In the genomic region with DNA sequence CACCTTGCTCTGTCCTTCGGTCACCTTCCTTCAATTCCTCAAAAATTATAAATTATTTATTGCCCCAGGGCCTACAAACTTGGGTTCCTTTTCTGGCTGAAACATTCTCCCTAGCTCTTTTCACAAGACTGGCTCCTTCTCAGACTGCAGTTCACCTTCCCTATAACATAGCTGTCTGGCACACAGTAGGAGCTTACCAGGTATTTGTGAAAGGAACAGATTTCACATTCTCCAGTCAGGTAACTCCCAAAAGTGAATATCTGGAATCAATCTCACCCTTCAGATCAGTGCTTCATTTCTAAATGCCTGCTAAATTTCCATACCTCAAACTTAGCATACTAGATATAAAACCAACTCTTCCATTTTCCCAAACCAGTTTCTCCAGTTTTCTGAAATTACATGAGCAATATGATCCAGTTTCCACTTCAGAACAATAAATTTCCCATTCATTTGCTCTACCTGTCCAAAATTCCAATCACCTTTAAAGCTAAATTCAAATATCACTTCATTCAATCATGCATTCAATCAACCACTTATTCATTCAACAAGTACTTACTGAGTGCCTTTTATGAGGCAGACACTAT, we compare ENCODE assay signal across 15 cellular contexts. TPM values are rescaled to one million over a fixed set of nuclear protein-coding genes. Genes with fewer than 3 reads are reported as not detected.
DNase-seq lines count a peak whose midpoint lies in the region; ATAC-seq and TF ChIP-seq lines count a peak whose summit lies in the region.
"Had no signal": no experiment of that assay in that cellular context is flagged by ENCODE, and none has a peak within 500 bp of the region (broad histone marks: within the 10 kb centered on the region; RNA-seq: fewer than 3 reads in every experiment).

No MANE protein-coding gene starts in this region.

- no peak overlapping the region for H3K4me3 ChIP-seq in dorsolateral prefrontal cortex
- no peak overlapping the region for H3K4me3 ChIP-seq in thyroid gland (replicated peaks in 1 of 3)

- H3K27me3 ChIP-seq in dorsolateral prefrontal cortex (no peaks in the 10 kb centered on the region), thyroid gland (no peaks in the 10 kb centered on the region)

- no peaks in the 10 kb centered on the region for H3K27me3 Mint-ChIP-seq in activated naive CD8-positive, alpha-beta T cell
- H3K27me3 Mint-ChIP-seq in activated naive CD8-positive, alpha-beta T cell treated with anti-CD3 and anti-CD28 coated beads for 36 hours: no peaks in the 10 kb centered on the region
- H3K27me3 Mint-ChIP-seq: naive B cell had no signal

- H3K27ac ChIP-seq in dorsolateral prefrontal cortex (peak overlapping the region in 33 of 59 donors; percentile 4 to 100 (median 53)), thyroid gland (peak overlapping the region; percentile 37 to 64 (median 45))

- TF ChIP-seq POLR2A in thyroid gland (IDR thresholded peaks at IDR 0.05): no peak

- no peak for ATAC-seq in HG03045 (IDR thresholded peaks at IDR 0.05; ENCODE audit: unreplicated experiment)
- ATAC-seq: Right ventricle myocardium inferior had no signal

- H3K36me3 Mint-ChIP-seq in activated naive CD8-positive, alpha-beta T cell: peaks cover 23% of the 10 kb centered on the region
- peaks cover 17% of the 10 kb centered on the region for H3K36me3 Mint-ChIP-seq in activated naive CD8-positive, alpha-beta T cell treated with anti-CD3 and anti-CD28 coated beads for 36 hours

- H3K9me3 ChIP-seq in thyroid gland: no peaks in the 10 kb centered on the region

- TF ChIP-seq CTCF in dorsolateral prefrontal cortex (IDR thresholded peaks at IDR 0.05 in 54 of 56, conservative IDR thresholded peaks at IDR 0.05 in 2 of 56; ENCODE audit: low read depth in 1 of 56, partially characterized antibody in 56 of 56) (no peak), thyroid gland (IDR thresholded peaks at IDR 0.05) (no peak)

- H3K4me1 ChIP-seq in thyroid gland: peaks cover 48 to 56% of the 10 kb centered on the region in 2 donors

- no peaks in the 10 kb centered on the region for H3K36me3 ChIP-seq in thyroid gland

- DNase-seq in activated naive CD8-positive, alpha-beta T cell treated with anti-CD3 and anti-CD28 coated beads for 36 hours: no peak
- DNase-seq in NCI-H526 (lab: John Stamatoyannopoulos, UW) (peak; percentile 44 to 57), dorsolateral prefrontal cortex (no peak), thyroid gland (no peak), NOMO-1 (lab: John Stamatoyannopoulos, UW; ENCODE audit: unreplicated experiment in 2 of 2) (no peak), DMS153 treated with DMSO at 0.1 percent for 48 hours (lab: John Stamatoyannopoulos, UW; ENCODE audit: unreplicated experiment) (no peak)
- DNase-seq: activated effector memory CD4-positive, alpha-beta T cell treated with anti-CD3 and anti-CD28 coated beads, Interleukin-2, amount 50 U/mL, for 16 hours; endodermal cell; naive B cell; NCI-H1436; NCI-H226; stimulated activated CD4-positive, alpha-beta T cell treated with anti-CD3 and anti-CD28 coated beads, Interleukin-2, amount 100 ng/mL, for 48 hours had no signal

- H3K4me3 Mint-ChIP-seq in activated naive CD8-positive, alpha-beta T cell: no peak overlapping the region
- no peak overlapping the region for H3K4me3 Mint-ChIP-seq in activated naive CD8-positive, alpha-beta T cell treated with anti-CD3 and anti-CD28 coated beads for 36 hours
- H3K4me3 Mint-ChIP-seq: endodermal cell, naive B cell had no signal

- H3K27ac Mint-ChIP-seq in activated naive CD8-positive, alpha-beta T cell: peak overlapping the region; percentile 19
- H3K27ac Mint-ChIP-seq in activated naive CD8-positive, alpha-beta T cell treated with anti-CD3 and anti-CD28 coated beads for 36 hours: no peak overlapping the region
- H3K27ac Mint-ChIP-seq: endodermal cell, naive B cell had no signal

- WGBS in thyroid gland, 2 donors: 97 to 100% methylated on average over 1 of the region's 1 CpG

- intact Hi-C loops in dorsolateral prefrontal cortex (cut with DNase I): no loop called here
- intact Hi-C loops in thyroid gland (cut with DNase I): no loop called here

- H3K9me3 Mint-ChIP-seq in activated naive CD8-positive, alpha-beta T cell (ENCODE audit: low read depth): peaks cover 3% of the 10 kb centered on the region
- no peaks in the 10 kb centered on the region for H3K9me3 Mint-ChIP-seq in activated naive CD8-positive, alpha-beta T cell treated with anti-CD3 and anti-CD28 coated beads for 36 hours
- H3K9me3 Mint-ChIP-seq: endodermal cell, naive B cell had no signal

- H3K4me1 Mint-ChIP-seq in activated naive CD8-positive, alpha-beta T cell (ENCODE audit: low read depth): peaks cover 67% of the 10 kb centered on the region
- peaks cover 32% of the 10 kb centered on the region for H3K4me1 Mint-ChIP-seq in activated naive CD8-positive, alpha-beta T cell treated with anti-CD3 and anti-CD28 coated beads for 36 hours

RNA-seq across cellular contexts. Expression of gene RFFL, which starts 6.1 kb away (rescaled TPM):
- 10 to 100 TPM in 1 of 2 experiments, 1 to 10 TPM in 1; 9.6 to 10.3 TPM for total RNA-seq in activated naive CD8-positive, alpha-beta T cell treated with anti-CD3 and anti-CD28 coated beads for 36 hours
- total RNA-seq in dorsolateral prefrontal cortex: 100 to 1,000 TPM in 3 of 120 experiments, 10 to 100 TPM in 117; 18.0 to 137 (median 45.5) TPM
- total RNA-seq in thyroid gland: 100 to 1,000 TPM in 2 of 4 donors, 10 to 100 TPM in 2; 51.1 to 145 (median 96.1) TPM

Comparison
In these comparisons a context has a peak if more than half of its experiments do, and no peak if none do; other contexts are left out.
1. DNase-seq: peak in NCI-H526 (2 of 2); none in activated naive CD8-positive, alpha-beta T cell treated with anti-CD3 and anti-CD28 coated beads for 36 hours (single experiment), dorsolateral prefrontal cortex (0 of 10), thyroid gland (0 of 2), NOMO-1 (0 of 2) and DMS153 treated with DMSO at 0.1 percent for 48 hours (single experiment).